Comparison of ENCODE assay signal across 8 cellular contexts in the genomic region with DNA sequence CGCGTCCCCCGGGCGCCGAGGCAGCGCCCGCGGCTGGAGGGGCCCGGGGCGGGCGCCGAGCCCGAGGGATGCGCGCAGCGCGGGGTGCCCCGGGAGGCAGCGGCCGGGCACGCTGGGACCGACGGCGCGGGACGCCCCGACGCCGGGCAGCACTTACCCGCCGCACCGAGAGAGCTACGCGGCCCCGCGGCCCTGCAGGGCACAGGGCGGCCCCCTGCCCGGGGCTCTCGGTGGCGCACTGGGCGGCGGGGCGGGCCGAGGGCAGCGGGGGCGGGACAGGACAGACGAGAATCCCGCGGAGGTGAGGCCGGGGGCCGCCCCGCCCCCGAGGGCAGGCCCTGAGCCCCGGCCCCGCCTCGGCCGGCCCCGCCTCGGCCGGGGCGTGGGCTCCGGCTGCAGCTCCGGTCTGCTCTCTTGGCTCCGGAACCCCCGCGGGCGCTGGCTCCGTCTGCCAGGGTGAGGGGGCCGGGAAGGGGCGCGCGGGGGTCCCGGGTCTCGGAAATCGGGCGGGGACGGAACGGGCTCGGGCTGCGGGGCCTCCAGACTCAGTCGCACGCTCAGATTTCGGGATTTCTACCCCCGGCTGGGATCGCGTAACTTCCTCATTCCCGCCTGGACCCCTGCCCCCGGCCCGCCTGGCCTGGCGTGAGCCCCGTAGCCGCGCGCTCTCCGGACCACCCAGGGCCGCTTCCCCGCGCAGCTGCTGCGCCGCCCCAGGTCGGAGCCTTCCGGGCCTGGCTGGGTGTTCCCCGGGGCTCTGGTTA. TPM values are rescaled to one million over a fixed set of nuclear protein-coding genes. Genes with fewer than 3 reads are reported as not detected.
DNase-seq lines count a peak whose midpoint lies in the region; ATAC-seq and TF ChIP-seq lines count a peak whose summit lies in the region.

A gene with protein sequence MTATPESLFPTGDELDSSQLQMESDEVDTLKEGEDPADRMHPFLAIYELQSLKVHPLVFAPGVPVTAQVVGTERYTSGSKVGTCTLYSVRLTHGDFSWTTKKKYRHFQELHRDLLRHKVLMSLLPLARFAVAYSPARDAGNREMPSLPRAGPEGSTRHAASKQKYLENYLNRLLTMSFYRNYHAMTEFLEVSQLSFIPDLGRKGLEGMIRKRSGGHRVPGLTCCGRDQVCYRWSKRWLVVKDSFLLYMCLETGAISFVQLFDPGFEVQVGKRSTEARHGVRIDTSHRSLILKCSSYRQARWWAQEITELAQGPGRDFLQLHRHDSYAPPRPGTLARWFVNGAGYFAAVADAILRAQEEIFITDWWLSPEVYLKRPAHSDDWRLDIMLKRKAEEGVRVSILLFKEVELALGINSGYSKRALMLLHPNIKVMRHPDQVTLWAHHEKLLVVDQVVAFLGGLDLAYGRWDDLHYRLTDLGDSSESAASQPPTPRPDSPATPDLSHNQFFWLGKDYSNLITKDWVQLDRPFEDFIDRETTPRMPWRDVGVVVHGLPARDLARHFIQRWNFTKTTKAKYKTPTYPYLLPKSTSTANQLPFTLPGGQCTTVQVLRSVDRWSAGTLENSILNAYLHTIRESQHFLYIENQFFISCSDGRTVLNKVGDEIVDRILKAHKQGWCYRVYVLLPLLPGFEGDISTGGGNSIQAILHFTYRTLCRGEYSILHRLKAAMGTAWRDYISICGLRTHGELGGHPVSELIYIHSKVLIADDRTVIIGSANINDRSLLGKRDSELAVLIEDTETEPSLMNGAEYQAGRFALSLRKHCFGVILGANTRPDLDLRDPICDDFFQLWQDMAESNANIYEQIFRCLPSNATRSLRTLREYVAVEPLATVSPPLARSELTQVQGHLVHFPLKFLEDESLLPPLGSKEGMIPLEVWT (plus strand): TSS at position 383 of the 764 bp plus-strand sequence. CDS start 621 bp downstream, outside the sequence.

- peak within 1 kb of the TSS; percentile 61 to 91 (median 72) for H3K4me3 ChIP-seq in spleen

- TF ChIP-seq POLR2A in spleen (IDR thresholded peaks at IDR 0.05): no peak

- peak in 1 of 11 experiments; percentile 25 for TF ChIP-seq CTCF in spleen (IDR thresholded peaks at IDR 0.05 in 8 of 11, conservative IDR thresholded peaks at IDR 0.05 in 3 of 11)

- peaks cover 8 to 31% (median 21%) of the 10 kb centered on the region in 6 donors for H3K4me1 ChIP-seq in spleen

- H3K9me3 ChIP-seq in spleen: no peaks in the 10 kb centered on the region

- DNase-seq in NCI-H2081 (lab: John Stamatoyannopoulos, UW) (peak; percentile 63 to 78), NCI-H2081 treated with DMSO at 0.1 percent for 48 hours (lab: John Stamatoyannopoulos, UW) (no peak), NCI-H2196 (lab: John Stamatoyannopoulos, UW; ENCODE audit: unreplicated experiment) (peak; percentile 73), caudate nucleus (lab: John Stamatoyannopoulos, UW) (peak in 54 of 61 donors; percentile 11 to 81 (median 52)), iris pigment epithelial cell (ENCODE audit: low read depth) (peak; percentile 75), spleen (peak; percentile 97)
- peak; percentile 67 to 76 (median 74) for DNase-seq in activated CD4-positive, CD25-positive, alpha-beta regulatory T cell (lab: John Stamatoyannopoulos, UW)

- intact Hi-C loops in spleen (cut with DNase I; ENCODE audit: low total_unique reads): no loop called here

- peaks cover 0 to 6% (median 0%) of the 10 kb centered on the region in 7 donors for H3K27me3 ChIP-seq in spleen (replicated peaks in 1 of 7)

- H3K36me3 ChIP-seq in spleen: peaks cover 0 to 30% (median 3%) of the 10 kb centered on the region in 6 donors

- ATAC-seq in HG02884 (IDR thresholded peaks at IDR 0.05; ENCODE audit: unreplicated experiment): peak; percentile 86

- WGBS in spleen, 5 donors: 1% methylated on average over 21 to 103 of the region's 103 CpGs

- peak within 1 kb of the TSS; percentile 3 for H3K27ac ChIP-seq in caudate nucleus (ENCODE audit: low read depth, low read length)
- peak within 1 kb of the TSS; percentile 58 to 88 (median 82) for H3K27ac ChIP-seq in spleen

RNA-seq across cellular contexts. Expression of the gene that starts here (rescaled TPM):
- 10 to 100 TPM; 19.5 to 42.0 (median 37.4) TPM for total RNA-seq in spleen
- 10 to 100 TPM in 2 of 3 donors, 1 to 10 TPM in 1; 6.0 to 14.1 (median 13.6) TPM for polyA plus RNA-seq in spleen
